ENCODE assay signal across 20 cellular contexts in genomic region chr11:34898474-34898873, GRCh38.
"Had no signal": no experiment of that assay in that cellular context is flagged by ENCODE, and none has a peak within 500 bp of the region (broad histone marks: within the 10 kb centered on the region; RNA-seq: fewer than 3 reads in every experiment).

No MANE protein-coding gene starts in this region.

- H3K36me3 ChIP-seq: SJCRH30 had no signal

- H3K4me1 ChIP-seq: Peyer's patch, SJCRH30 had no signal

- H3K27ac ChIP-seq: Peyer's patch, SJCRH30 had no signal

- DNase-seq: MG63, NCI-H1092, NCI-H1105 treated with DMSO at 0.1 percent for 48 hours, NCI-H1417 treated with DMSO at 0.1 percent for 48 hours, NCI-H146, NCI-H1694 treated with DMSO at 0.1 percent for 48 hours, NCI-H1930, NCI-H2081, NCI-H2107, NCI-H226, NCI-H446, NCI-H510A, NCI-H524 treated with DMSO at 0.1 percent for 48 hours, NCI-H774, Peyer's patch, SHP77 treated with DMSO at 0.1 percent for 48 hours had no signal

- ATAC-seq: PC-3, Right ventricle myocardium inferior, SK-N-SH treated with all-trans-retinoic acid at 6 μM for 48 hours had no signal

- H3K4me3 ChIP-seq: MG63, Peyer's patch, SJCRH30 had no signal

- H3K27me3 ChIP-seq: MG63, Peyer's patch, SJCRH30 had no signal
